15 cellular contexts compared by ENCODE assay signal in genomic region chr18:58161659-58162058, GRCh38.
DNase-seq lines count a peak whose midpoint lies in the region; FAIRE-seq and TF ChIP-seq lines count a peak whose summit lies in the region.
"Had no signal": no experiment of that assay in that cellular context is flagged by ENCODE, and none has a peak within 500 bp of the region (broad histone marks: within the 10 kb centered on the region; RNA-seq: fewer than 3 reads in every experiment).

No MANE protein-coding gene starts in this region.

- peaks cover 0 to 2% of the 10 kb centered on the region in 2 donors for H3K4me1 ChIP-seq in small intestine (ENCODE audit: control insufficient read depth in 2 of 2, insufficient read depth in 1 of 2, low read depth in 1 of 2, low read length in 1 of 2)

- H3K4me3 ChIP-seq in fibroblast of mammary gland (ENCODE audit: control insufficient read depth, low read depth, low read length) (no peak overlapping the region), small intestine (ENCODE audit: low read depth in 1 of 2, low read length in 2 of 2) (no peak overlapping the region)
- H3K4me3 ChIP-seq: thoracic aorta had no signal

- no peak overlapping the region for H3K27ac ChIP-seq in small intestine (ENCODE audit: low read depth in 1 of 2, low read length in 1 of 2)
- H3K27ac ChIP-seq: thoracic aorta had no signal

- peak; percentile 26 for DNase-seq in NCI-H510A treated with DMSO at 0.1 percent for 48 hours (lab: John Stamatoyannopoulos, UW)
- no peak for DNase-seq in NCI-H510A (lab: John Stamatoyannopoulos, UW)
- DNase-seq in RPMI8226 = peak; percentile 34
- peak; percentile 37 for DNase-seq in fibroblast of mammary gland (ENCODE audit: low read depth)
- DNase-seq in small intestine = peak; percentile 40
- DNase-seq in NCI-H748 treated with DMSO at 0.1 percent for 48 hours (lab: John Stamatoyannopoulos, UW) = no peak
- DNase-seq in stimulated activated CD4-positive, alpha-beta T cell treated with anti-CD3 and anti-CD28 coated beads, Interleukin-2, amount 100 ng/mL, for 24 hours = no peak
- DNase-seq in DMS114 treated with DMSO at 0.1 percent for 48 hours (lab: John Stamatoyannopoulos, UW; ENCODE audit: unreplicated experiment) = no peak
- DNase-seq: ACHN; activated naive CD8-positive, alpha-beta T cell treated with anti-CD3 and anti-CD28 coated beads for 36 hours; DMS79; effector CD8-positive, alpha-beta T cell; NCI-H1417; T-helper 9 cell had no signal

- FAIRE-seq in small intestine (lab: Jason Lieb, UNC) = no peak

- H3K36me3 ChIP-seq in small intestine (ENCODE audit: control insufficient read depth in 2 of 2, insufficient read depth in 2 of 2, low read length in 2 of 2) = no peaks in the 10 kb centered on the region
- H3K36me3 ChIP-seq: thoracic aorta had no signal

- H3K9me3 ChIP-seq in small intestine (ENCODE audit: control insufficient read depth, low read depth) = no peaks in the 10 kb centered on the region
- H3K9me3 ChIP-seq: thoracic aorta had no signal

- H3K27me3 ChIP-seq in small intestine (ENCODE audit: control insufficient read depth in 2 of 2, insufficient read depth in 2 of 2, low read length in 2 of 2) = no peaks in the 10 kb centered on the region

- WGBS in small intestine, 3 donors = 47 to 74% (median 71%) methylated on average over 3 of the region's 3 CpGs

- no peak for TF ChIP-seq CTCF in fibroblast of mammary gland (conservative IDR thresholded peaks at IDR 0.05; ENCODE audit: control insufficient read depth, insufficient read depth, low read depth, low read length)

Comparison
In these comparisons a context has a peak if more than half of its experiments do, and no peak if none do; other contexts are left out.
1. DNase-seq: peak in NCI-H510A treated with DMSO at 0.1 percent for 48 hours (single experiment), RPMI8226 (single experiment), fibroblast of mammary gland (single experiment) and small intestine (single experiment); none in NCI-H510A (single experiment), NCI-H748 treated with DMSO at 0.1 percent for 48 hours (single experiment), stimulated activated CD4-positive, alpha-beta T cell treated with anti-CD3 and anti-CD28 coated beads, Interleukin-2, amount 100 ng/mL, for 24 hours (0 of 2) and DMS114 treated with DMSO at 0.1 percent for 48 hours (single experiment).